In genomic region chr3:48952510-48953118, GRCh38 we compare ENCODE assay signal across 8 cellular contexts.
DNase-seq lines count a peak whose midpoint lies in the region; ATAC-seq and TF ChIP-seq lines count a peak whose summit lies in the region.

No MANE protein-coding gene starts in this region.

- no peaks in the 10 kb centered on the region for H3K27me3 ChIP-seq in NT2/D1 (ENCODE audit: insufficient read depth, insufficient read length)

- no peaks in the 10 kb centered on the region for H3K9me3 ChIP-seq in NT2/D1 (ENCODE audit: insufficient read depth, low read length)

- ATAC-seq in HG03469 (IDR thresholded peaks at IDR 0.05; ENCODE audit: unreplicated experiment) (no peak), HG03432 (IDR thresholded peaks at IDR 0.05; ENCODE audit: unreplicated experiment) (no peak), GM21786 (IDR thresholded peaks at IDR 0.05; ENCODE audit: unreplicated experiment) (no peak)

- DNase-seq in GM12864 (ENCODE audit: low read depth) = no peak
- DNase-seq in NT2/D1 (ENCODE audit: low read depth, low spot score) = peak; percentile 35
- DNase-seq in activated naive CD4-positive, alpha-beta T cell treated with anti-CD3 and anti-CD28 coated beads, Interleukin-2, amount 50 U/mL, for 16 hours = peak; percentile 40
- DNase-seq in islet precursor cell = peak; percentile 72
- peak; percentile 4 to 17 for DNase-seq in stimulated activated CD8-positive, alpha-beta memory T cell treated with anti-CD3 and anti-CD28 coated beads, Interleukin-4, amount 100 ng/mL, for 1 hour (ENCODE audit: low read depth in 2 of 2, low spot score in 1 of 2)

- H3K4me3 ChIP-seq in GM12864 (ENCODE audit: low read depth, low read length) = no peak overlapping the region
- no peak overlapping the region for H3K4me3 ChIP-seq in NT2/D1 (ENCODE audit: insufficient read length, low read depth)

- no peaks in the 10 kb centered on the region for H3K4me1 ChIP-seq in NT2/D1 (ENCODE audit: insufficient read depth, insufficient read length)

- H3K9ac ChIP-seq in NT2/D1 (ENCODE audit: insufficient read length, low read depth) = no peak overlapping the region

- H3K36me3 ChIP-seq in NT2/D1 (ENCODE audit: insufficient read depth, insufficient read length, low read length) = peaks cover 28% of the 10 kb centered on the region

- TF ChIP-seq CTCF in GM12864 (IDR thresholded peaks at IDR 0.05; ENCODE audit: low read depth, low read length, missing control alignments) = peak; percentile 63
